In the genomic region with DNA sequence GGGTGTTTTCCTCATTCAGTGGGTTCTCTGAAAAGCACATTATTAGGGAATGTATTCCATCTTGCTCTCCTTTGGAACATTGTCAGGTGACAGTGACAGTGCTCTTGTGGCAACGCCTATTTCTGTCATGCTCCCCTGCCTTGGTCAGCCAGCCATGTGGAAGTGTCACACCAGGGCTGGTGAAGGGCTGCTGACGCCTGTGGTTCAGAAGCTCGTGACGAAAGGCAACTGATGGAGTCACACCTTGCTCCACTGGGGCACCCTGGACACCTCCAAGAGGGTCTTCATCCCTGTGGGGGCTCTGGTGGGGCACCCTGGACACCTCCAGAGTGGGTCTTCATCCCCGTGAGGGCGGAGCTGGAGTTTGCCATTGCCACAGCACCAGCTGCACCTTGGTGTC, we compare ENCODE assay signal across 10 cellular contexts.
DNase-seq lines count a peak whose midpoint lies in the region; ATAC-seq, FAIRE-seq and TF ChIP-seq lines count a peak whose summit lies in the region.
"Had no signal": no experiment of that assay in that cellular context is flagged by ENCODE, and none has a peak within 500 bp of the region (broad histone marks: within the 10 kb centered on the region; RNA-seq: fewer than 3 reads in every experiment).

No MANE protein-coding gene starts in this region.

- peak; percentile 97 for FAIRE-seq in GM12891 (lab: Jason Lieb, UNC)
- FAIRE-seq: G401.6 had no signal

- peak; percentile 48 for ATAC-seq in GM21381 (IDR thresholded peaks at IDR 0.05; ENCODE audit: unreplicated experiment)
- ATAC-seq in HG03469 (IDR thresholded peaks at IDR 0.05; ENCODE audit: unreplicated experiment), result peak; percentile 48

- DNase-seq in GM12891 (ENCODE audit: insufficient read length, low spot score) (peak; percentile 51), left kidney (ENCODE audit: low read depth, low spot score) (peak; percentile 62), NCI-H345 treated with DMSO at 0.1 percent for 48 hours (lab: John Stamatoyannopoulos, UW; ENCODE audit: unreplicated experiment) (no peak), SK-N-DZ (ENCODE audit: low spot score) (no peak), SHP77 (lab: John Stamatoyannopoulos, UW) (no peak), NCI-H2029 treated with DMSO at 0.1 percent for 48 hours (lab: John Stamatoyannopoulos, UW) (no peak)
- DNase-seq: activated naive CD4-positive, alpha-beta T cell treated with anti-CD3 and anti-CD28 coated beads for 36 hours had no signal

- TF ChIP-seq POLR2A in GM12891 (IDR thresholded peaks at IDR 0.05; ENCODE audit: low read depth, low read length), result no peak

TF ChIP-seq in GM12891, 5 proteins besides CTCF, POLR2A, EP300 and RAD21:
- TF ChIP-seq PAX5 (IDR thresholded peaks at IDR 0.05; ENCODE audit: insufficient read depth, low read length, severe bottlenecking), result peak; percentile 97
- no peak for TF ChIP-seq TAF1 (IDR thresholded peaks at IDR 0.05; ENCODE audit: low read depth, low read length)
- TF ChIP-seq SPI1 (IDR thresholded peaks at IDR 0.05; ENCODE audit: low read depth, low read length), result peak; percentile 31; the same call in 1 of the 2 replicates
- TF ChIP-seq POLR2AphosphoS5 (IDR thresholded peaks at IDR 0.05; ENCODE audit: low read depth, low read length), result peak; percentile 64; the same call in 1 of the 2 replicates
TF ChIP-seq in GM12891: peak in this region for 3.

Comparison
In these comparisons a context has a peak if more than half of its experiments do, and no peak if none do; other contexts are left out.
1. DNase-seq: peak in GM12891 (single experiment) and left kidney (single experiment); none in NCI-H345 treated with DMSO at 0.1 percent for 48 hours (single experiment), SK-N-DZ (single experiment), SHP77 (0 of 2) and NCI-H2029 treated with DMSO at 0.1 percent for 48 hours (single experiment).